ENCODE assay signal across 8 cellular contexts in genomic region chr3:130539005-130539404, GRCh38. TPM values are rescaled to one million over a fixed set of nuclear protein-coding genes. Genes with fewer than 3 reads are reported as not detected.
DNase-seq lines count a peak whose midpoint lies in the region; TF ChIP-seq lines count a peak whose summit lies in the region.

No MANE protein-coding gene starts in this region.

- peaks cover 16% of the 10 kb centered on the region for H3K27me3 Mint-ChIP-seq in chondrocyte (ENCODE audit: low read depth)

- no peaks in the 10 kb centered on the region for H3K36me3 Mint-ChIP-seq in chondrocyte (ENCODE audit: low read depth)

- no peak overlapping the region for H3K4me3 Mint-ChIP-seq in chondrocyte (ENCODE audit: unreplicated experiment)

- in situ Hi-C loops in G401 (cut with HindIII; ENCODE audit: low sequenced_read_pairs), result no loop called here

- H3K9me3 Mint-ChIP-seq in chondrocyte (ENCODE audit: low read depth), result no peaks in the 10 kb centered on the region

- H3K4me1 Mint-ChIP-seq in chondrocyte (ENCODE audit: low read depth), result no peaks in the 10 kb centered on the region

- DNase-seq in G401 (ENCODE audit: low spot score) (peak; percentile 1), HK-2 (ENCODE audit: unreplicated experiment) (peak; percentile 51), RKO (ENCODE audit: low spot score) (peak; percentile 57), chondrocyte (ENCODE audit: low spot score) (no peak), midbrain (lab: John Stamatoyannopoulos, UW) (peak; percentile 9)
- no peak for DNase-seq in activated CD4-positive, CD25-positive, alpha-beta regulatory T cell (lab: John Stamatoyannopoulos, UW)
- DNase-seq in effector CD4-positive, alpha-beta T cell, result no peak

- H3K27ac Mint-ChIP-seq in chondrocyte (ENCODE audit: unreplicated experiment), result no peak overlapping the region

- H3K27ac ChIP-seq in 22Rv1, result no peak overlapping the region

- TF ChIP-seq CTCF in 22Rv1 (IDR thresholded peaks at IDR 0.05) (peak; percentile 84), chondrocyte (IDR thresholded peaks at IDR 0.05) (peak; percentile 78)

RNA-seq across cellular contexts. Expression of gene COL6A6, which starts 22.0 kb away (rescaled TPM):
- not detected in 2 replicates for total RNA-seq in G401 (2014; rRNA removed; shearing (Covaris generic))
- total RNA-seq in chondrocyte, result not detected in 3 replicates

Comparison
In these comparisons a context has a peak if more than half of its experiments do, and no peak if none do; other contexts are left out.
1. DNase-seq: peak in G401 (single experiment), HK-2 (single experiment), RKO (single experiment) and midbrain (single experiment); none in chondrocyte (single experiment), activated CD4-positive, CD25-positive, alpha-beta regulatory T cell (0 of 4) and effector CD4-positive, alpha-beta T cell (single experiment).